Comparison of ENCODE assay signal across 20 cellular contexts in the genomic region with DNA sequence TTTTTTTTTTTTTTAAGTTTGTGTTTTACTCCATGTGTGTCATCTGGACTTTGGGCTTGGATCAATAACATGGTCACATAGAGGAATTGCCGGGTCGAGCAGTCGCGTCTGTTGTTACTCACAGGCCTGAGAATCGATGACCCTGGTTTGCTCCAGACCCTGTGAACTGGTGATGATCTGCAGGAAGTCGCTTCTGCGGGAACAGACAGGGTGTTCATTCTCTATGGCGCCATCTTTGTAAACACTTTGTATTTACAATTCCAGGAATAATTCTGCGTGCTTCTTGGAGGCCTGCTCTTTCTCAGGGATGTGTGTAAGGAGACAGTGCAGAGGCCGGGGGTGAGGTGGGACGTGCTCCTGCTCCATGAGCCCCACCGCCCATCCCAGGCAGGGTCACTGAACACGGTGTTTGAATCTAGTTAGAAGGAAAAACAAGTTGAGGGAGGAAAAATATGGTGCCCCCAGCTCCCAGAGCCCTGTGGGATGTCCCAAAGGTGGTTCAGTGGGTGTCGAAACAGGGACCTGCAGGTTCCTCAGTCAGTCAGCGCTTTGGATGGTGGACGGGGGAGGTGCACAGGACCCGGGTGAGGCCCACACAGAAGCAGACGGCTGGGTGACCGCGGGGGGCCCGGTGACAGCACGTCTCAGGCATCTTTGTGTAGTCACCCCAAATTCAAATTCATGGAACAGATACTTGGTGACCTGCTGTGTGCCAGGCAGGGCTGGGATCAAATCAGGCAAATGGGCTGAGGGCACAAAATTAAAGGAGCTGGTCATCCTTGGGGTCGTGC. TPM values are rescaled to one million over a fixed set of nuclear protein-coding genes. Genes with fewer than 3 reads are reported as not detected.
"Had no signal": no experiment of that assay in that cellular context is flagged by ENCODE, and none has a peak within 500 bp of the region (broad histone marks: within the 10 kb centered on the region; RNA-seq: fewer than 3 reads in every experiment).

No MANE protein-coding gene starts in this region.

- H3K36me3 Mint-ChIP-seq: mesothelial cell of epicardium had no signal

- DNase-seq: activated CD4-positive, alpha-beta T cell treated with anti-CD3 and anti-CD28 coated beads, Interleukin-2, amount 50 U/mL, for 4 hours; activated CD4-positive, CD25-positive, alpha-beta regulatory T cell treated with anti-CD3 and anti-CD28 coated beads, Interleukin-2, amount 50 U/mL, for 72 hours; activated naive CD4-positive, alpha-beta T cell treated with Interleukin-2 at 50 U/mL for 16 hours; activated naive CD8-positive, alpha-beta T cell treated with anti-CD3 and anti-CD28 coated beads, Interleukin-2, amount 50 U/mL, for 24 hours; activated T-cell treated with anti-CD3 and anti-CD28 coated beads for 4 hours; dermis blood vessel endothelial cell; erythroblast; left ventricle myocardium inferior; naive B cell; stimulated activated CD4-positive, alpha-beta T cell treated with anti-CD3 and anti-CD28 coated beads, Interleukin-4, amount 100 ng/mL, for 4 hours; stimulated activated CD8-positive, alpha-beta memory T cell treated with anti-CD3 and anti-CD28 coated beads, Interleukin-4, amount 100 ng/mL, for 48 hours; stimulated activated naive CD4-positive, alpha-beta T cell treated with Interleukin-2 at 50 U/mL for 16 hours; upper lobe of left lung had no signal

- H3K9me3 ChIP-seq: left ventricle myocardium inferior, SJSA1, suprapubic skin, upper lobe of left lung had no signal

- H3K36me3 ChIP-seq: SJSA1, suprapubic skin had no signal

- H3K27ac Mint-ChIP-seq: activated naive CD8-positive, alpha-beta T cell treated with anti-CD3 and anti-CD28 coated beads, Interleukin-2, amount 50 U/mL, for 24 hours; activated T-helper 17 cell treated with anti-CD3 and anti-CD28 coated beads, Interleukin-2, amount 50 U/mL, for 72 hours; mesothelial cell of epicardium; naive B cell had no signal

- H3K27me3 ChIP-seq: SJSA1, upper lobe of left lung had no signal

- H3K4me3 ChIP-seq: left ventricle myocardium inferior, SJSA1, smooth muscle cell, suprapubic skin, upper lobe of left lung had no signal

- H3K9me3 Mint-ChIP-seq: activated naive CD8-positive, alpha-beta T cell treated with anti-CD3 and anti-CD28 coated beads, Interleukin-2, amount 50 U/mL, for 24 hours; activated T-helper 17 cell treated with anti-CD3 and anti-CD28 coated beads, Interleukin-2, amount 50 U/mL, for 72 hours; mesothelial cell of epicardium had no signal

- H3K4me3 Mint-ChIP-seq: activated naive CD8-positive, alpha-beta T cell treated with anti-CD3 and anti-CD28 coated beads, Interleukin-2, amount 50 U/mL, for 24 hours; activated T-helper 17 cell treated with anti-CD3 and anti-CD28 coated beads, Interleukin-2, amount 50 U/mL, for 72 hours; mesothelial cell of epicardium; naive B cell had no signal

- H3K4me1 ChIP-seq: SJSA1 had no signal

- H3K4me1 Mint-ChIP-seq: activated naive CD8-positive, alpha-beta T cell treated with anti-CD3 and anti-CD28 coated beads, Interleukin-2, amount 50 U/mL, for 24 hours; activated T-helper 17 cell treated with anti-CD3 and anti-CD28 coated beads, Interleukin-2, amount 50 U/mL, for 72 hours; mesothelial cell of epicardium had no signal

- H3K27ac ChIP-seq: SJSA1 had no signal

- ATAC-seq: activated naive CD8-positive, alpha-beta T cell treated with anti-CD3 and anti-CD28 coated beads, Interleukin-2, amount 50 U/mL, for 24 hours; activated T-helper 17 cell treated with anti-CD3 and anti-CD28 coated beads, Interleukin-2, amount 50 U/mL, for 72 hours had no signal

- H3K4me2 ChIP-seq: smooth muscle cell had no signal

RNA-seq across cellular contexts. Expression of gene ADGRD1, which starts 58.8 kb away (rescaled TPM):
- total RNA-seq: bronchial epithelial cell, smooth muscle cell had no signal
- polyA plus RNA-seq: keratinocyte had no signal
